13 cellular contexts compared by ENCODE assay signal in the genomic region with DNA sequence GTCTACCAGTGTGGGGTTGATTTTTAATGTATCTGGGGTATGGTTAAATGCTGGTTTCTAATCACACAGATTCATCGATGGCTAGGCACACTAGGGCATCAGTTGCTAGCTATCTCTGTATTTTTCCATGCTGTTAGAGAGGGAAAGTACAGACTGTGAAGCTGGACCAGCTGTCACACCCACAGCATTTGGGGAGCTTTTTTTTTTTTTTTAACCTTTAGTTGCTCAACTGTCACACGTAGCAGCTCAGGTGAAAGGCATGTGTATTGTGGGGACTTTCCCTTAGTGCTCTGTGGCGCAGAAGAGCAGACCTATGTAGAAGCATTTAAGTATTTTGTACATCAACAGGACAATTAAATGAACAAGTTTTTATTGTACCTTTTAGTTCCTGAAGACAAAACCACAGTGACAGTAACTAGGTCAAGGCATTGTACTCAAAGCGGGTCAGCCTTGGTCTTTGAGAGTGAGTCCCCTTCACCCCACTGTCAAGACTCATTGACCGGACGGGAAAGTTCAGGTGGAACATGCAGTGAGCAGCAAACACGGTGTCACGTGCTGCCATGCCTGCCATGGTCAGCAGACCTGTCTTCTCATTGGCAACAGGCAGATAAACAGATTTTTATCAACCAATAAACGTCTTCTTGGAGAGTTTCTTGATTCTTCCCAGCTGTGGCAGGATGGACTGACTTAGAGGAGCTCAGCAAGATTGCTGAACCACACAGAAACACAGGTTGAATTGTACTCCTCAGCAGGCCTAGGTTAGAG.
DNase-seq lines count a peak whose midpoint lies in the region; ATAC-seq and TF ChIP-seq lines count a peak whose summit lies in the region.
"Had no signal": no experiment of that assay in that cellular context is flagged by ENCODE, and none has a peak within 500 bp of the region (broad histone marks: within the 10 kb centered on the region; RNA-seq: fewer than 3 reads in every experiment).

No MANE protein-coding gene starts in this region.

- H3F3A ChIP-seq in OCI-LY1 (ENCODE audit: insufficient read depth, low read length): no peaks in the 10 kb centered on the region
- H3F3A ChIP-seq in neural progenitor cell (ENCODE audit: low read depth): no peaks in the 10 kb centered on the region

- no peaks in the 10 kb centered on the region for H3K27me3 ChIP-seq in OCI-LY1 (ENCODE audit: insufficient read depth, low read length)
- no peaks in the 10 kb centered on the region for H3K27me3 ChIP-seq in neural progenitor cell
- H3K27me3 ChIP-seq: spleen had no signal

- H2AFZ ChIP-seq in OCI-LY1 (ENCODE audit: low read length): no peak overlapping the region
- no peak overlapping the region for H2AFZ ChIP-seq in neural progenitor cell (replicated peaks)

- H3K4me1 Mint-ChIP-seq in neural progenitor cell: no peaks in the 10 kb centered on the region

- H3K9me2 ChIP-seq in OCI-LY1 (ENCODE audit: low read depth, low read length): no peaks in the 10 kb centered on the region

- H3K27ac ChIP-seq in OCI-LY1 (ENCODE audit: low read depth, low read length, poor library complexity, severe bottlenecking) (peak overlapping the region; percentile 91), neural progenitor cell (no peak overlapping the region)
- H3K27ac ChIP-seq: 22Rv1, spleen had no signal

- DNase-seq in NK-92 treated with Interleukin-12 subunit alpha and Interleukin-12 subunit beta, amount 100 ng/mL, for 24 hours (lab: John Stamatoyannopoulos, UW): peak; percentile 31
- no peak for DNase-seq in NK-92 (lab: John Stamatoyannopoulos, UW; ENCODE audit: unreplicated experiment)
- DNase-seq in retina: peak; percentile 37
- no peak for DNase-seq in NCI-H446 treated with DMSO at 0.1 percent for 48 hours (lab: John Stamatoyannopoulos, UW)
- DNase-seq in neural progenitor cell (ENCODE audit: low spot score): no peak
- DNase-seq: activated CD8-positive, alpha-beta memory T cell treated with anti-CD3 and anti-CD28 coated beads, Interleukin-2, amount 50 U/mL, for 4 hours; spleen had no signal

- TF ChIP-seq CTCF in OCI-LY1 (IDR thresholded peaks at IDR 0.05; ENCODE audit: low read length) (no peak), neural progenitor cell (IDR thresholded peaks at IDR 0.05) (no peak)

- H3K79me2 ChIP-seq in OCI-LY1 (ENCODE audit: insufficient read depth, low read length) (no peaks in the 10 kb centered on the region), neural progenitor cell (ENCODE audit: low read depth) (no peaks in the 10 kb centered on the region)

- peaks cover 4% of the 10 kb centered on the region for H3K36me3 Mint-ChIP-seq in neural progenitor cell
- H3K36me3 Mint-ChIP-seq: type B pancreatic cell had no signal

- no peak overlapping the region for H3K4me3 Mint-ChIP-seq in neural progenitor cell
- H3K4me3 Mint-ChIP-seq: dendritic cell treated with granulocyte-macrophage colony-stimulating factor and Interleukin-4, amounts not matched to agents 40 ng/mL and 50 ng/mL, for 4 days; type B pancreatic cell had no signal

- H3K36me3 ChIP-seq in OCI-LY1 (ENCODE audit: insufficient read depth, low read length) (no peaks in the 10 kb centered on the region), neural progenitor cell (no peaks in the 10 kb centered on the region)
- H3K36me3 ChIP-seq: spleen had no signal

- 0 out of 2 replicates have a peak, but pooled peaks cover 5% of the 10 kb centered on the region for H3K9me3 ChIP-seq in OCI-LY1 (ENCODE audit: low read length)
- no peaks in the 10 kb centered on the region for H3K9me3 ChIP-seq in neural progenitor cell (ENCODE audit: low read depth)

- H3K4me2 ChIP-seq in OCI-LY1 (ENCODE audit: low read length) (peak overlapping the region; percentile 25), neural progenitor cell (no peak overlapping the region)

- H3K4me1 ChIP-seq in OCI-LY1 (ENCODE audit: insufficient read depth, low read length, severe bottlenecking) (peaks cover 35% of the 10 kb centered on the region), neural progenitor cell (peaks cover 3% of the 10 kb centered on the region)
- H3K4me1 ChIP-seq: spleen had no signal

- peaks cover 14% of the 10 kb centered on the region for H3K9me3 Mint-ChIP-seq in neural progenitor cell

- H3K27me3 Mint-ChIP-seq in neural progenitor cell (ENCODE audit: insufficient read depth, low read depth): peaks cover 2% of the 10 kb centered on the region
- H3K27me3 Mint-ChIP-seq: dendritic cell treated with granulocyte-macrophage colony-stimulating factor and Interleukin-4, amounts not matched to agents 40 ng/mL and 50 ng/mL, for 4 days; type B pancreatic cell had no signal

- peak; percentile 70 for ATAC-seq in GM21529 (IDR thresholded peaks at IDR 0.05; ENCODE audit: unreplicated experiment)
- ATAC-seq in HG03108 (IDR thresholded peaks at IDR 0.05; ENCODE audit: unreplicated experiment): no peak

- H4K20me1 ChIP-seq in OCI-LY1 (ENCODE audit: insufficient read depth, low read length): no peaks in the 10 kb centered on the region
- H4K20me1 ChIP-seq in neural progenitor cell (ENCODE audit: low read depth): no peaks in the 10 kb centered on the region

- H3K27ac Mint-ChIP-seq in neural progenitor cell: no peak overlapping the region
- H3K27ac Mint-ChIP-seq: dendritic cell treated with granulocyte-macrophage colony-stimulating factor and Interleukin-4, amounts not matched to agents 40 ng/mL and 50 ng/mL, for 4 days; type B pancreatic cell had no signal

- H3K9ac ChIP-seq in OCI-LY1 (ENCODE audit: low read length): peak overlapping the region; percentile 22; the same call in 1 of the 2 replicates
- H3K9ac ChIP-seq in neural progenitor cell: no peak overlapping the region

- H3K4me3 ChIP-seq in OCI-LY1 (ENCODE audit: low read depth, low read length, poor library complexity, severe bottlenecking) (peak overlapping the region; percentile 16), neural progenitor cell (no peak overlapping the region)
- H3K4me3 ChIP-seq: spleen had no signal

Comparison
In these comparisons a context has a peak if more than half of its experiments do, and no peak if none do; other contexts are left out.
1. DNase-seq: peak in NK-92 treated with Interleukin-12 subunit alpha and Interleukin-12 subunit beta, amount 100 ng/mL, for 24 hours (single experiment) and retina (single experiment); none in NK-92 (single experiment), NCI-H446 treated with DMSO at 0.1 percent for 48 hours (single experiment) and neural progenitor cell (single experiment).